In the genomic region with DNA sequence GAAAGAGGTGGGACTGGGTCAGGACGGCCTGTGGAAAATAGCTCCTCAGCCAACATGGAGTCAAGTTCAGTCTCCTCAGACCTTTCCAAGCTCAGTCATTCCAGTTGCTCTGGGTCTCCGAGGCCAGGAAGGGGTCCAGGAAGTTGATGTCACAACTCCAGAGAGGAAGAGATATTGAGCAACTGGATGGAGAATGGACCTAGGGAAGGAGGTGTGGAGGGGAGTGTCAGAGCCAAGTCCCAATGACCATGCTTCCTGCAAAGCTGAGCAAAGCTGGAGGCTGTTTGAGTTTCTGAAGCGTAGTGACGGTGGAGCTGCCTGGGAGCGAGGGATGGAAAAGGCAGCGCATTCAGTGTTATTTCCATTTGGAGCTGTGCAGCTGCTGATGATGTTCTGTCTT, we compare ENCODE assay signal across 15 cellular contexts.
DNase-seq lines count a peak whose midpoint lies in the region; ATAC-seq and TF ChIP-seq lines count a peak whose summit lies in the region.
"Had no signal": no experiment of that assay in that cellular context is flagged by ENCODE, and none has a peak within 500 bp of the region (broad histone marks: within the 10 kb centered on the region; RNA-seq: fewer than 3 reads in every experiment).

No MANE protein-coding gene starts in this region.

- H3K9me2 ChIP-seq in Karpas-422 (replicated peaks; ENCODE audit: insufficient read depth, low read length) = no peaks in the 10 kb centered on the region

- no peaks in the 10 kb centered on the region for H3K27me3 ChIP-seq in colonic mucosa
- no peaks in the 10 kb centered on the region for H3K27me3 ChIP-seq in left lung
- no peaks in the 10 kb centered on the region for H3K27me3 ChIP-seq in stomach smooth muscle (ENCODE audit: control insufficient read depth in 1 of 2, insufficient read depth in 2 of 2, low read length in 2 of 2)
- H3K27me3 ChIP-seq in Karpas-422 (ENCODE audit: low read length) = no peaks in the 10 kb centered on the region
- H3K27me3 ChIP-seq: ovary had no signal

- H3K79me2 ChIP-seq in Karpas-422 (ENCODE audit: low read length) = no peaks in the 10 kb centered on the region

- H3K4me1 Mint-ChIP-seq in WTC11 = peaks cover 25% of the 10 kb centered on the region
- H3K4me1 Mint-ChIP-seq: stimulated activated naive CD8-positive, alpha-beta T cell treated with anti-CD3 and anti-CD28 coated beads, Interleukin-15, amount 100 ng/mL, for 72 hours had no signal

- H3K27ac Mint-ChIP-seq in WTC11 = no peak overlapping the region
- H3K27ac Mint-ChIP-seq: activated T-cell treated with anti-CD3 and anti-CD28 coated beads, Interleukin-2, amount 50 U/mL, for 72 hours; stimulated activated naive CD8-positive, alpha-beta T cell treated with anti-CD3 and anti-CD28 coated beads, Interleukin-15, amount 100 ng/mL, for 72 hours had no signal

- DNase-seq in HCEC 1CT = peak; percentile 27
- no peak for DNase-seq in colonic mucosa
- no peak for DNase-seq in left lung
- no peak for DNase-seq in WTC11 (ENCODE audit: low spot score)
- DNase-seq in Karpas-422 = no peak
- DNase-seq: activated CD4-positive, alpha-beta T cell treated with anti-CD3 and anti-CD28 coated beads, Interleukin-2, amount 50 U/mL, for 4 hours; activated T-cell treated with anti-CD3 and anti-CD28 coated beads, Interleukin-2, amount 50 U/mL, for 72 hours; DMS 273 treated with DMSO at 0.1 percent for 48 hours; KG1; ovary; SHP77; stimulated activated naive CD8-positive, alpha-beta T cell treated with anti-CD3 and anti-CD28 coated beads, Interleukin-15, amount 100 ng/mL, for 72 hours; T-helper 2 cell had no signal

- no peaks in the 10 kb centered on the region for H4K20me1 ChIP-seq in Karpas-422 (ENCODE audit: insufficient read depth, low read depth, low read length)

- H3K36me3 ChIP-seq in colonic mucosa (no peaks in the 10 kb centered on the region), left lung (no peaks in the 10 kb centered on the region), stomach smooth muscle (ENCODE audit: control insufficient read depth in 2 of 2, insufficient read depth in 2 of 2, low read length in 2 of 2) (no peaks in the 10 kb centered on the region), Karpas-422 (ENCODE audit: insufficient read depth, low read length) (no peaks in the 10 kb centered on the region)
- H3K36me3 ChIP-seq: ovary had no signal

- H3K4me3 ChIP-seq in colonic mucosa (no peak overlapping the region), left lung (no peak overlapping the region), stomach smooth muscle (ENCODE audit: low read length in 2 of 2) (no peak overlapping the region), Karpas-422 (ENCODE audit: low read length) (no peak overlapping the region)
- H3K4me3 ChIP-seq: ovary had no signal

- no peaks in the 10 kb centered on the region for H3K4me1 ChIP-seq in colonic mucosa
- peaks cover 7 to 68% of the 10 kb centered on the region in 2 donors for H3K4me1 ChIP-seq in left lung
- peaks cover 16% of the 10 kb centered on the region for H3K4me1 ChIP-seq in stomach smooth muscle (ENCODE audit: control insufficient read depth, insufficient read depth, low read length)
- no peaks in the 10 kb centered on the region for H3K4me1 ChIP-seq in Karpas-422 (ENCODE audit: low read length)

- no peak overlapping the region for H3K4me3 Mint-ChIP-seq in WTC11
- H3K4me3 Mint-ChIP-seq: activated T-cell treated with anti-CD3 and anti-CD28 coated beads, Interleukin-2, amount 50 U/mL, for 72 hours; stimulated activated naive CD8-positive, alpha-beta T cell treated with anti-CD3 and anti-CD28 coated beads, Interleukin-15, amount 100 ng/mL, for 72 hours had no signal

- peaks cover 7% of the 10 kb centered on the region for H3K27me3 Mint-ChIP-seq in WTC11 (ENCODE audit: low read depth)

- no peak overlapping the region for H3K9ac ChIP-seq in colonic mucosa (ENCODE audit: low read depth in 2 of 2, low read length in 2 of 2)
- no peak overlapping the region for H3K9ac ChIP-seq in stomach smooth muscle (ENCODE audit: low read length in 2 of 2)
- no peak overlapping the region for H3K9ac ChIP-seq in Karpas-422 (ENCODE audit: low read length)

- CTCF ChIA-PET in WTC11 (lab: Charles Lee) = interaction anchor here (0.6 to 1.2 kb wide), 3 partner anchors 22 to 922 kb away, joined by 3 read pairs; no protein-coding TSS in a partner anchor

- POLR2A ChIA-PET in WTC11 (lab: Charles Lee) = no interaction called here

- no peak overlapping the region for H3K4me2 ChIP-seq in Karpas-422 (ENCODE audit: low read depth, low read length, poor library complexity, severe bottlenecking)

- H2AFZ ChIP-seq in Karpas-422 (ENCODE audit: low read length) = no peak overlapping the region

- intact Hi-C loops in colonic mucosa (cut with DNase I) = no loop called here
- intact Hi-C loops in left lung (cut with DNase I) = no loop called here

- H3K27ac ChIP-seq in colonic mucosa (peak overlapping the region; percentile 7), left lung (peak overlapping the region; percentile 50 to 90), stomach smooth muscle (ENCODE audit: low read length) (peak overlapping the region; percentile 24), Karpas-422 (ENCODE audit: low read length) (no peak overlapping the region)
- H3K27ac ChIP-seq: ovary had no signal

- H3K9me3 ChIP-seq in colonic mucosa (no peaks in the 10 kb centered on the region), left lung (no peaks in the 10 kb centered on the region), stomach smooth muscle (ENCODE audit: control insufficient read depth in 2 of 2, low read length in 2 of 2) (no peaks in the 10 kb centered on the region), Karpas-422 (ENCODE audit: low read length) (no peaks in the 10 kb centered on the region)
- H3K9me3 ChIP-seq: ovary had no signal

- peaks cover 26% of the 10 kb centered on the region for H3K9me3 Mint-ChIP-seq in WTC11

- peaks cover 24% of the 10 kb centered on the region for H3K36me3 Mint-ChIP-seq in WTC11

- no peak for ATAC-seq in left lung
- no peak for ATAC-seq in GM19455 (IDR thresholded peaks at IDR 0.05; ENCODE audit: unreplicated experiment)
- ATAC-seq in WTC11 = no peak
- ATAC-seq: activated T-cell treated with anti-CD3 and anti-CD28 coated beads, Interleukin-2, amount 50 U/mL, for 72 hours; stimulated activated naive CD8-positive, alpha-beta T cell treated with anti-CD3 and anti-CD28 coated beads, Interleukin-15, amount 100 ng/mL, for 72 hours had no signal

- TF ChIP-seq CTCF in colonic mucosa (IDR thresholded peaks at IDR 0.05) (no peak), left lung (IDR thresholded peaks at IDR 0.05) (no peak), WTC11 (IDR thresholded peaks at IDR 0.05) (no peak)

TF ChIP-seq in WTC11, 78 proteins besides CTCF, POLR2A, EP300 and RAD21 (continues in another document):
- TF ChIP-seq ATF1 (CRISPR knock-in tag; IDR thresholded peaks at IDR 0.05) (no peak), JUN (CRISPR knock-in tag; IDR thresholded peaks at IDR 0.05) (no peak), ZNF232 (CRISPR knock-in tag; IDR thresholded peaks at IDR 0.05) (no peak), ATF3 (CRISPR knock-in tag; conservative IDR thresholded peaks at IDR 0.05) (no peak), ZNF671 (CRISPR knock-in tag; IDR thresholded peaks at IDR 0.05) (no peak), ZNF281 (CRISPR knock-in tag; IDR thresholded peaks at IDR 0.05) (no peak)
- TF ChIP-seq, protein P1, sequence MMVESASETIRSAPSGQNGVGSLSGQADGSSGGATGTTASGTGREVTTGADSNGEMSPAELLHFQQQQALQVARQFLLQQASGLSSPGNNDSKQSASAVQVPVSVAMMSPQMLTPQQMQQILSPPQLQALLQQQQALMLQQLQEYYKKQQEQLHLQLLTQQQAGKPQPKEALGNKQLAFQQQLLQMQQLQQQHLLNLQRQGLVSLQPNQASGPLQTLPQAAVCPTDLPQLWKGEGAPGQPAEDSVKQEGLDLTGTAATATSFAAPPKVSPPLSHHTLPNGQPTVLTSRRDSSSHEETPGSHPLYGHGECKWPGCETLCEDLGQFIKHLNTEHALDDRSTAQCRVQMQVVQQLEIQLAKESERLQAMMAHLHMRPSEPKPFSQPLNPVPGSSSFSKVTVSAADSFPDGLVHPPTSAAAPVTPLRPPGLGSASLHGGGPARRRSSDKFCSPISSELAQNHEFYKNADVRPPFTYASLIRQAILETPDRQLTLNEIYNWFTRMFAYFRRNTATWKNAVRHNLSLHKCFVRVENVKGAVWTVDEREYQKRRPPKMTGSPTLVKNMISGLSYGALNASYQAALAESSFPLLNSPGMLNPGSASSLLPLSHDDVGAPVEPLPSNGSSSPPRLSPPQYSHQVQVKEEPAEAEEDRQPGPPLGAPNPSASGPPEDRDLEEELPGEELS (CRISPR knock-in tag; IDR thresholded peaks at IDR 0.05) = no peak
